In the genomic region with DNA sequence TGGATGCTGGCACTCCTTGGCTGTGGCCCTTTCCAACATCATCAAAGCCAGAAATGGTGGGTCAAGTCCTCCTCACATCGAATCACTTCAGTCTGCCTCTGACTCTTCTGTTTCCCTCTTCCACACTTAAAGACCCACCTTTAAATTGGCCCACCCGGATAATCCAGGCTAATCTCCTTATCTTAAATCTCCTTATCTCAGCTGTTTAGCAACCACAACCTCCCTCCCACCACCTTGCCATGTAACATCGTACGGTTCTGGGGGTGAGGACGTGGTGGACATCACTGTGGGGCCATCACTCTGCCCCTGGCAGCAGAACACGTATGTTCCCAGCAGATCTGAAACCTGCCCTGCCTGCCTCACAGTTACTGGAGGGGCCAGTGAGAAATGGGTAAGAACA, we compare ENCODE assay signal across 26 cellular contexts. TPM values are rescaled to one million over a fixed set of nuclear protein-coding genes. Genes with fewer than 3 reads are reported as not detected.
"Had no signal": no experiment of that assay in that cellular context is flagged by ENCODE, and none has a peak within 500 bp of the region (broad histone marks: within the 10 kb centered on the region; RNA-seq: fewer than 3 reads in every experiment).

No MANE protein-coding gene starts in this region.

- H2AFZ ChIP-seq: hepatocyte had no signal

- H3K27me3 Mint-ChIP-seq: stimulated activated naive CD8-positive, alpha-beta T cell treated with anti-CD3 and anti-CD28 coated beads, Interleukin-15, Interleukin-2, amounts not matched to agents 100 ng/mL and 50 ng/mL, for 24 hours had no signal

- H3K27ac Mint-ChIP-seq: mesothelial cell of epicardium; naive B cell; natural killer cell treated with Interleukin-12 subunit alpha and Interleukin-12 subunit beta and Interleukin-15 and Interleukin-18, amount 100 ng/mL, for 72 hours; stimulated activated naive B cell treated with anti-CD40 and anti-IgM and Interleukin-4, amounts not matched to agents 10 μg/mL and 1 μg/mL and 100 μg/mL, for 72 hours; stimulated activated naive CD8-positive, alpha-beta T cell treated with anti-CD3 and anti-CD28 coated beads, Interleukin-15, Interleukin-2, amounts not matched to agents 100 ng/mL and 50 ng/mL, for 24 hours had no signal

- FAIRE-seq: urothelium cell line had no signal

- H3K4me1 ChIP-seq: gastrocnemius medialis, heart left ventricle, left lung, prostate gland, spleen, tibial nerve, upper lobe of left lung had no signal

- H3K4me3 Mint-ChIP-seq: effector memory CD8-positive, alpha-beta T cell; mesothelial cell of epicardium; naive B cell; natural killer cell treated with Interleukin-12 subunit alpha and Interleukin-12 subunit beta and Interleukin-15 and Interleukin-18, amount 100 ng/mL, for 72 hours; neural crest cell; stimulated activated naive B cell treated with anti-CD40 and anti-IgM and Interleukin-4, amounts not matched to agents 10 μg/mL and 1 μg/mL and 100 μg/mL, for 72 hours; stimulated activated naive CD8-positive, alpha-beta T cell treated with anti-CD3 and anti-CD28 coated beads, Interleukin-15, Interleukin-2, amounts not matched to agents 100 ng/mL and 50 ng/mL, for 24 hours had no signal

- ATAC-seq: effector memory CD8-positive, alpha-beta T cell; gastrocnemius medialis; heart left ventricle; left cardiac atrium; left lung; mucosa of descending colon; natural killer cell treated with Interleukin-12 subunit alpha and Interleukin-12 subunit beta and Interleukin-15 and Interleukin-18, amount 100 ng/mL, for 72 hours; right cardiac atrium; stimulated activated naive B cell treated with anti-CD40 and anti-IgM and Interleukin-4, amounts not matched to agents 10 μg/mL and 1 μg/mL and 100 μg/mL, for 72 hours had no signal

- H3K36me3 ChIP-seq: gastrocnemius medialis, heart left ventricle, left lung, prostate gland, spleen, tibial nerve, upper lobe of left lung had no signal

- DNase-seq: cortex of kidney; effector memory CD8-positive, alpha-beta T cell; foreskin fibroblast; gastrocnemius medialis; heart left ventricle; left cardiac atrium; left lung; mesenchymal stem cell; mucosa of descending colon; naive B cell; nucleus accumbens; right cardiac atrium; spleen; stimulated activated naive B cell treated with anti-CD40 and anti-IgM and Interleukin-4, amounts not matched to agents 10 μg/mL and 1 μg/mL and 100 μg/mL, for 72 hours; upper lobe of left lung had no signal

- H3K27me3 ChIP-seq: upper lobe of left lung had no signal

- H3K4me1 Mint-ChIP-seq: naive B cell had no signal

- H3K79me2 ChIP-seq: hepatocyte had no signal

- H3K9me3 Mint-ChIP-seq: effector memory CD8-positive, alpha-beta T cell; mesothelial cell of epicardium; naive B cell; natural killer cell treated with Interleukin-12 subunit alpha and Interleukin-12 subunit beta and Interleukin-15 and Interleukin-18, amount 100 ng/mL, for 72 hours; neural crest cell; stimulated activated naive B cell treated with anti-CD40 and anti-IgM and Interleukin-4, amounts not matched to agents 10 μg/mL and 1 μg/mL and 100 μg/mL, for 72 hours; stimulated activated naive CD8-positive, alpha-beta T cell treated with anti-CD3 and anti-CD28 coated beads, Interleukin-15, Interleukin-2, amounts not matched to agents 100 ng/mL and 50 ng/mL, for 24 hours had no signal

- H3K9me3 ChIP-seq: gastrocnemius medialis, heart left ventricle, left lung, mucosa of descending colon, prostate gland, spleen, thoracic aorta, tibial nerve, upper lobe of left lung had no signal

- H3K27ac ChIP-seq: gastrocnemius medialis, heart left ventricle, hepatocyte, left lung, prostate gland, skin epidermis, spleen, thoracic aorta, tibial nerve, upper lobe of left lung had no signal

- H3K36me3 Mint-ChIP-seq: mesothelial cell of epicardium; naive B cell; natural killer cell treated with Interleukin-12 subunit alpha and Interleukin-12 subunit beta and Interleukin-15 and Interleukin-18, amount 100 ng/mL, for 72 hours; stimulated activated naive B cell treated with anti-CD40 and anti-IgM and Interleukin-4, amounts not matched to agents 10 μg/mL and 1 μg/mL and 100 μg/mL, for 72 hours had no signal

- H3K4me2 ChIP-seq: hepatocyte had no signal

- H3K4me3 ChIP-seq: gastrocnemius medialis, heart left ventricle, hepatocyte, left lung, mucosa of descending colon, prostate gland, skin epidermis, spleen, thoracic aorta, tibial nerve, upper lobe of left lung had no signal

RNA-seq across cellular contexts. Expression of a gene that starts 11.5 kb away (rescaled TPM):
- total RNA-seq: gastrocnemius medialis; lower leg skin; natural killer cell treated with Interleukin-12 subunit alpha and Interleukin-12 subunit beta and Interleukin-15 and Interleukin-18, amount 100 ng/mL, for 72 hours; spleen had no signal
- polyA plus RNA-seq: heart left ventricle, spleen had no signal
